ENCODE assay signal across 19 cellular contexts in the genomic region with DNA sequence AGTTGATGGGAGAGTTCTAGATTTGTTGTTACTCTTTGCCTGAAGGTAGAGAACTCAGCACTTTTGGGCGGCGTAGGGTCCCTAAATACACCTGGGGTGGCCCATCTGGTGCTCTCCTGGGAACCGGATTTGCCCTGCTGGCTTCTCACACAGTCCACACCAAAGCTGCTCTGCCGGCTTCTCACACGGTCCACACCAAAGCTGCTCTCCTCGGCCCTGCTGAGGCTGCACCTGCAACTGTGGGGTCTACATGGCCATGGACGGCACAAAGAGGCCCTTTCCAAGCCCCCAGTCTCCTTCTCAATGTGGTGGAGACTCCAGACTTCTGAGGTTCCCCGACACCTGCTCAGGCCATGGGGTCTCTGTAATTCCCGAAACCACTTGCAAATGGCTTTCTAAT.
"Had no signal": no experiment of that assay in that cellular context is flagged by ENCODE, and none has a peak within 500 bp of the region (broad histone marks: within the 10 kb centered on the region; RNA-seq: fewer than 3 reads in every experiment).

No MANE protein-coding gene starts in this region.

- H3K4me1 Mint-ChIP-seq: memory B cell; nephron progenitor cell; stimulated activated naive B cell treated with anti-CD40 and anti-IgM and Interleukin-4, amounts not matched to agents 10 μg/mL and 1 μg/mL and 100 μg/mL, for 72 hours had no signal

- DNase-seq: cortex of kidney; effector memory CD4-positive, alpha-beta T cell; esophagus squamous epithelium; foreskin fibroblast; glutamatergic neuron; lower lobe of right lung; midbrain; nephron progenitor cell; sigmoid colon; stimulated activated CD4-positive, alpha-beta T cell treated with anti-CD3 and anti-CD28 coated beads, Interleukin-2, amount 100 ng/mL, for 24 hours; stimulated activated CD4-positive, alpha-beta T cell treated with anti-CD3 and anti-CD28 coated beads, Interleukin-4, amount 100 ng/mL, for 4 hours; stimulated activated naive B cell treated with anti-CD40 and anti-IgM and Interleukin-4, amounts not matched to agents 10 μg/mL and 1 μg/mL and 100 μg/mL, for 72 hours; stomach; substantia nigra; trophoblast cell; uterus had no signal

- ATAC-seq: gastroesophageal sphincter; left lung; lower lobe of right lung; stimulated activated naive B cell treated with anti-CD40 and anti-IgM and Interleukin-4, amounts not matched to agents 10 μg/mL and 1 μg/mL and 100 μg/mL, for 72 hours had no signal

- H3K27me3 Mint-ChIP-seq: memory B cell had no signal

- H3K27ac Mint-ChIP-seq: memory B cell; nephron progenitor cell; stimulated activated naive B cell treated with anti-CD40 and anti-IgM and Interleukin-4, amounts not matched to agents 10 μg/mL and 1 μg/mL and 100 μg/mL, for 72 hours had no signal

- H3K9me3 Mint-ChIP-seq: memory B cell; stimulated activated naive B cell treated with anti-CD40 and anti-IgM and Interleukin-4, amounts not matched to agents 10 μg/mL and 1 μg/mL and 100 μg/mL, for 72 hours had no signal

- H3K36me3 Mint-ChIP-seq: memory B cell; stimulated activated naive B cell treated with anti-CD40 and anti-IgM and Interleukin-4, amounts not matched to agents 10 μg/mL and 1 μg/mL and 100 μg/mL, for 72 hours had no signal

- H3K4me3 Mint-ChIP-seq: memory B cell; nephron progenitor cell; stimulated activated naive B cell treated with anti-CD40 and anti-IgM and Interleukin-4, amounts not matched to agents 10 μg/mL and 1 μg/mL and 100 μg/mL, for 72 hours had no signal
